In the genomic region with DNA sequence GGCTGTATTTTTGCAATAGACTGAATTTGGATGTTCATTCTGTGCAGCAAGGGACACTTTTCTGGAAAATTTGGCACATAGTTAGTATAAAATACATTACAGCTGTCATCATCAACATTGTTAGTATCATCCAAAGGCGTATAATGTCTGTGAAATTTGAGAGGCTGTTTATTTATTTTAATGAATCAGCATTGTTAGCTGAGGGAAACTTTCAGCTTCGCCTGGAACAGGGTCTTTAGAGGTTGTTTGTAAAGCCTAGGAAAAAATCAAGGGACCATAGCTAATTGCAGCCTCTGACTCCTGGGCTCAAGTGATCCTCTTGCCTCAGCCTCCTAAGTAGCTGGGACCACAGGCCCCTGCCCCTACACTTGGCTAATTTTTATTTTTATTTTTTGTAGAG, we compare ENCODE assay signal across 1 cellular context.
A peak's percentile ranks its signal among the peaks of the same experiment; 100 is the strongest.
TF ChIP-seq lines count a peak whose summit lies in the region.

No MANE protein-coding gene starts in this region.

TF ChIP-seq in HepG2, 621 proteins besides CTCF, POLR2A, EP300 and RAD21 (continued from another document):
- TF ChIP-seq MAF1 (CRISPR knock-in tag; IDR thresholded peaks at IDR 0.05; ENCODE audit: borderline replicate concordance): no peak
- no peak for TF ChIP-seq ZNF556 (CRISPR knock-in tag; IDR thresholded peaks at IDR 0.05; ENCODE audit: borderline replicate concordance)
- no peak for TF ChIP-seq ARNT2 (CRISPR knock-in tag; IDR thresholded peaks at IDR 0.05; ENCODE audit: low read depth)
- TF ChIP-seq MAFK (conservative IDR thresholded peaks at IDR 0.05 in 1 of 2, IDR thresholded peaks at IDR 0.05 in 1 of 2; ENCODE audit: low read length in 2 of 2): 0 out of 4 replicates have a peak, but pooled peaks of 1 of the 2 experiments have one; percentile 19
- TF ChIP-seq MAFF (IDR thresholded peaks at IDR 0.05; ENCODE audit: low read depth, low read length): 0 out of 2 replicates have a peak, but pooled peaks have one; percentile 13
- no peak for TF ChIP-seq ZNF143 (CRISPR knock-in tag; IDR thresholded peaks at IDR 0.05)
- TF ChIP-seq, protein P1, sequence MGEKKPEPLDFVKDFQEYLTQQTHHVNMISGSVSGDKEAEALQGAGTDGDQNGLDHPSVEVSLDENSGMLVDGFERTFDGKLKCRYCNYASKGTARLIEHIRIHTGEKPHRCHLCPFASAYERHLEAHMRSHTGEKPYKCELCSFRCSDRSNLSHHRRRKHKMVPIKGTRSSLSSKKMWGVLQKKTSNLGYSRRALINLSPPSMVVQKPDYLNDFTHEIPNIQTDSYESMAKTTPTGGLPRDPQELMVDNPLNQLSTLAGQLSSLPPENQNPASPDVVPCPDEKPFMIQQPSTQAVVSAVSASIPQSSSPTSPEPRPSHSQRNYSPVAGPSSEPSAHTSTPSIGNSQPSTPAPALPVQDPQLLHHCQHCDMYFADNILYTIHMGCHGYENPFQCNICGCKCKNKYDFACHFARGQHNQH (CRISPR knock-in tag; IDR thresholded peaks at IDR 0.05): no peak
